ENCODE assay signal across 1 cellular context in the genomic region with DNA sequence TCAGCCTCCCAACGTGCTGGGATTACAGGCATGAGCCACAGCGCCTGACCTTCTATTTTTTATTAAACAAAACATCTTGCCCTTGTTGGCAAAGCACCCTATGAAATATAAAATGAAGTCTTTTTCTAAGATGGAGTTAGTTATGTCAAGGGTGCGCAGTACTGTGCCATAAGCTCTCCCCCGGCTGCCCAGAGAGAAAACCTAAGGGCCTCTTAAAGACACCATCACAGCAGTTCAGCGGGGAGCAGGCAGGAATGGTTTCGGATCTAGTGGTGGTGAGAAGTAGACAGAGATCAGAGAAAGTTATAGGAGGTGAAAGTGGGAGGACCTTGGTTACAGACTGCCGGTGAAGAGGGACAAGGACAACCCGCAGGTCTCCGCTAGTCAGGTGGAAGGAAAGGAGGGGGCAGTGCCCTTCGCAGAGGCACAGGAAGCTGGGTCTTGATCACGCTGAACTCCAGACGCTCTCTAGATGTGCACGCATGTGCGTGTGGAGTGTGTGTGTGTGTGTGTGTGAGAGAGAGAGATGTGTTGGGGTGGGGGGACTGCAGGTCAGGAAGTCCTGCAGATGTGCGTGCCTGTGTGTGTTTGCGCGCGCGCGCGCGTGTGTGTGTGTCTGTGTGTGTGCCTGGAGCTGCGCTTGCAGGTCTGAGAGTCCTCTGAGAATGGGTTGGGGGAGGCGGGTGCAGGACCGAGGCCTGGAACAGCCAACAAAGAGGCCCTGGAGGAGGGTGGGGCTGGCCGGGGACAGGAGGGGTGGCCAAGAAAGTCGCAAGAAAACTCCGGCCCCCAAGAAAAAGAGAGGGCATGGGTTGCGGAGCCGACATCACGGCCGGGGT.
TF ChIP-seq lines count a peak whose summit lies in the region.

No MANE protein-coding gene starts in this region.

TF ChIP-seq in HepG2, 621 proteins besides CTCF, POLR2A, EP300 and RAD21 (continued from another document and continues in another):
- TF ChIP-seq, protein P1, sequence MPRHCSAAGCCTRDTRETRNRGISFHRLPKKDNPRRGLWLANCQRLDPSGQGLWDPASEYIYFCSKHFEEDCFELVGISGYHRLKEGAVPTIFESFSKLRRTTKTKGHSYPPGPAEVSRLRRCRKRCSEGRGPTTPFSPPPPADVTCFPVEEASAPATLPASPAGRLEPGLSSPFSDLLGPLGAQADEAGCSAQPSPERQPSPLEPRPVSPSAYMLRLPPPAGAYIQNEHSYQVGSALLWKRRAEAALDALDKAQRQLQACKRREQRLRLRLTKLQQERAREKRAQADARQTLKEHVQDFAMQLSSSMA (CRISPR knock-in tag; IDR thresholded peaks at IDR 0.05), result no peak
- no peak for TF ChIP-seq ZNF17 (CRISPR knock-in tag; IDR thresholded peaks at IDR 0.05)
- TF ChIP-seq, protein P2, sequence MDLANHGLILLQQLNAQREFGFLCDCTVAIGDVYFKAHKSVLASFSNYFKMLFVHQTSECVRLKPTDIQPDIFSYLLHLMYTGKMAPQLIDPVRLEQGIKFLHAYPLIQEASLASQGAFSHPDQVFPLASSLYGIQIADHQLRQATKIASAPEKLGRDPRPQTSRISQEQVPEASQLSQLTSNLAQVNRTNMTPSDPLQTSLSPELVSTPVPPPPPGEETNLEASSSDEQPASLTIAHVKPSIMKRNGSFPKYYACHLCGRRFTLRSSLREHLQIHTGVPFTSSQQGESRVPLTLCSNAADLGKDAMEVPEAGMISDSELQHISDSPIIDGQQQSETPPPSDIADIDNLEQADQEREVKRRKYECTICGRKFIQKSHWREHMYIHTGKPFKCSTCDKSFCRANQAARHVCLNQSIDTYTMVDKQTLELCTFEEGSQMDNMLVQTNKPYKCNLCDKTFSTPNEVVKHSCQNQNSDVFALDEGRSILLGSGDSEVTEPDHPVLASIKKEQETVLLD (CRISPR knock-in tag; IDR thresholded peaks at IDR 0.05; ENCODE audit: low read depth), result no peak
- TF ChIP-seq, protein P3, sequence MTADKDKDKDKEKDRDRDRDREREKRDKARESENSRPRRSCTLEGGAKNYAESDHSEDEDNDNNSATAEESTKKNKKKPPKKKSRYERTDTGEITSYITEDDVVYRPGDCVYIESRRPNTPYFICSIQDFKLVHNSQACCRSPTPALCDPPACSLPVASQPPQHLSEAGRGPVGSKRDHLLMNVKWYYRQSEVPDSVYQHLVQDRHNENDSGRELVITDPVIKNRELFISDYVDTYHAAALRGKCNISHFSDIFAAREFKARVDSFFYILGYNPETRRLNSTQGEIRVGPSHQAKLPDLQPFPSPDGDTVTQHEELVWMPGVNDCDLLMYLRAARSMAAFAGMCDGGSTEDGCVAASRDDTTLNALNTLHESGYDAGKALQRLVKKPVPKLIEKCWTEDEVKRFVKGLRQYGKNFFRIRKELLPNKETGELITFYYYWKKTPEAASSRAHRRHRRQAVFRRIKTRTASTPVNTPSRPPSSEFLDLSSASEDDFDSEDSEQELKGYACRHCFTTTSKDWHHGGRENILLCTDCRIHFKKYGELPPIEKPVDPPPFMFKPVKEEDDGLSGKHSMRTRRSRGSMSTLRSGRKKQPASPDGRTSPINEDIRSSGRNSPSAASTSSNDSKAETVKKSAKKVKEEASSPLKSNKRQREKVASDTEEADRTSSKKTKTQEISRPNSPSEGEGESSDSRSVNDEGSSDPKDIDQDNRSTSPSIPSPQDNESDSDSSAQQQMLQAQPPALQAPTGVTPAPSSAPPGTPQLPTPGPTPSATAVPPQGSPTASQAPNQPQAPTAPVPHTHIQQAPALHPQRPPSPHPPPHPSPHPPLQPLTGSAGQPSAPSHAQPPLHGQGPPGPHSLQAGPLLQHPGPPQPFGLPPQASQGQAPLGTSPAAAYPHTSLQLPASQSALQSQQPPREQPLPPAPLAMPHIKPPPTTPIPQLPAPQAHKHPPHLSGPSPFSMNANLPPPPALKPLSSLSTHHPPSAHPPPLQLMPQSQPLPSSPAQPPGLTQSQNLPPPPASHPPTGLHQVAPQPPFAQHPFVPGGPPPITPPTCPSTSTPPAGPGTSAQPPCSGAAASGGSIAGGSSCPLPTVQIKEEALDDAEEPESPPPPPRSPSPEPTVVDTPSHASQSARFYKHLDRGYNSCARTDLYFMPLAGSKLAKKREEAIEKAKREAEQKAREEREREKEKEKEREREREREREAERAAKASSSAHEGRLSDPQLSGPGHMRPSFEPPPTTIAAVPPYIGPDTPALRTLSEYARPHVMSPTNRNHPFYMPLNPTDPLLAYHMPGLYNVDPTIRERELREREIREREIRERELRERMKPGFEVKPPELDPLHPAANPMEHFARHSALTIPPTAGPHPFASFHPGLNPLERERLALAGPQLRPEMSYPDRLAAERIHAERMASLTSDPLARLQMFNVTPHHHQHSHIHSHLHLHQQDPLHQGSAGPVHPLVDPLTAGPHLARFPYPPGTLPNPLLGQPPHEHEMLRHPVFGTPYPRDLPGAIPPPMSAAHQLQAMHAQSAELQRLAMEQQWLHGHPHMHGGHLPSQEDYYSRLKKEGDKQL (CRISPR knock-in tag; IDR thresholded peaks at IDR 0.05; ENCODE audit: low read depth), result no peak
- TF ChIP-seq, protein P4, sequence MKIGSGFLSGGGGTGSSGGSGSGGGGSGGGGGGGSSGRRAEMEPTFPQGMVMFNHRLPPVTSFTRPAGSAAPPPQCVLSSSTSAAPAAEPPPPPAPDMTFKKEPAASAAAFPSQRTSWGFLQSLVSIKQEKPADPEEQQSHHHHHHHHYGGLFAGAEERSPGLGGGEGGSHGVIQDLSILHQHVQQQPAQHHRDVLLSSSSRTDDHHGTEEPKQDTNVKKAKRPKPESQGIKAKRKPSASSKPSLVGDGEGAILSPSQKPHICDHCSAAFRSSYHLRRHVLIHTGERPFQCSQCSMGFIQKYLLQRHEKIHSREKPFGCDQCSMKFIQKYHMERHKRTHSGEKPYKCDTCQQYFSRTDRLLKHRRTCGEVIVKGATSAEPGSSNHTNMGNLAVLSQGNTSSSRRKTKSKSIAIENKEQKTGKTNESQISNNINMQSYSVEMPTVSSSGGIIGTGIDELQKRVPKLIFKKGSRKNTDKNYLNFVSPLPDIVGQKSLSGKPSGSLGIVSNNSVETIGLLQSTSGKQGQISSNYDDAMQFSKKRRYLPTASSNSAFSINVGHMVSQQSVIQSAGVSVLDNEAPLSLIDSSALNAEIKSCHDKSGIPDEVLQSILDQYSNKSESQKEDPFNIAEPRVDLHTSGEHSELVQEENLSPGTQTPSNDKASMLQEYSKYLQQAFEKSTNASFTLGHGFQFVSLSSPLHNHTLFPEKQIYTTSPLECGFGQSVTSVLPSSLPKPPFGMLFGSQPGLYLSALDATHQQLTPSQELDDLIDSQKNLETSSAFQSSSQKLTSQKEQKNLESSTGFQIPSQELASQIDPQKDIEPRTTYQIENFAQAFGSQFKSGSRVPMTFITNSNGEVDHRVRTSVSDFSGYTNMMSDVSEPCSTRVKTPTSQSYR (CRISPR knock-in tag; IDR thresholded peaks at IDR 0.05; ENCODE audit: borderline replicate concordance), result 0 out of 2 replicates have a peak, but pooled peaks have one; percentile 43
- no peak for TF ChIP-seq GTF2F1 (IDR thresholded peaks at IDR 0.05; ENCODE audit: low read length)
- no peak for TF ChIP-seq ZBTB20 (CRISPR knock-in tag; IDR thresholded peaks at IDR 0.05; ENCODE audit: borderline replicate concordance, low read depth)
- peak; percentile 79; the same call in 1 of the 2 replicates for TF ChIP-seq ZNF839 (CRISPR knock-in tag; IDR thresholded peaks at IDR 0.05; ENCODE audit: borderline replicate concordance)
- TF ChIP-seq ZBTB42 (CRISPR knock-in tag; IDR thresholded peaks at IDR 0.05), result 0 out of 2 replicates have a peak, but pooled peaks have one; percentile 39
- no peak for TF ChIP-seq TEAD3 (CRISPR knock-in tag; optimal IDR thresholded peaks at IDR 0.05; ENCODE audit: borderline replicate concordance)
- TF ChIP-seq RARA (CRISPR knock-in tag; IDR thresholded peaks at IDR 0.05), result peak; percentile 61; the same call in 1 of the 2 replicates
- peak; percentile 75; the same call in 1 of the 2 replicates for TF ChIP-seq MXD4 (CRISPR knock-in tag; IDR thresholded peaks at IDR 0.05)
- no peak for TF ChIP-seq IRX3 (CRISPR knock-in tag; IDR thresholded peaks at IDR 0.05; ENCODE audit: borderline replicate concordance, low read depth)
- peak; percentile 98 for TF ChIP-seq ZNF292 (CRISPR knock-in tag; IDR thresholded peaks at IDR 0.05; ENCODE audit: borderline replicate concordance, low read depth)
- TF ChIP-seq ZNF451 (CRISPR knock-in tag; IDR thresholded peaks at IDR 0.05), result 0 out of 2 replicates have a peak, but pooled peaks have one; percentile 2
- no peak for TF ChIP-seq ZZZ3 (CRISPR knock-in tag; IDR thresholded peaks at IDR 0.05; ENCODE audit: borderline replicate concordance)
- no peak for TF ChIP-seq ZNF207 (IDR thresholded peaks at IDR 0.05; ENCODE audit: borderline replicate concordance)
- TF ChIP-seq, protein P5, sequence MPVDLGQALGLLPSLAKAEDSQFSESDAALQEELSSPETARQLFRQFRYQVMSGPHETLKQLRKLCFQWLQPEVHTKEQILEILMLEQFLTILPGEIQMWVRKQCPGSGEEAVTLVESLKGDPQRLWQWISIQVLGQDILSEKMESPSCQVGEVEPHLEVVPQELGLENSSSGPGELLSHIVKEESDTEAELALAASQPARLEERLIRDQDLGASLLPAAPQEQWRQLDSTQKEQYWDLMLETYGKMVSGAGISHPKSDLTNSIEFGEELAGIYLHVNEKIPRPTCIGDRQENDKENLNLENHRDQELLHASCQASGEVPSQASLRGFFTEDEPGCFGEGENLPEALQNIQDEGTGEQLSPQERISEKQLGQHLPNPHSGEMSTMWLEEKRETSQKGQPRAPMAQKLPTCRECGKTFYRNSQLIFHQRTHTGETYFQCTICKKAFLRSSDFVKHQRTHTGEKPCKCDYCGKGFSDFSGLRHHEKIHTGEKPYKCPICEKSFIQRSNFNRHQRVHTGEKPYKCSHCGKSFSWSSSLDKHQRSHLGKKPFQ (CRISPR knock-in tag; IDR thresholded peaks at IDR 0.05; ENCODE audit: insufficient replicate concordance), result peak; percentile 12
- TF ChIP-seq HNRNPLL (IDR thresholded peaks at IDR 0.05; ENCODE audit: low read depth, low read length, poor library complexity, severe bottlenecking), result peak; percentile 66
- TF ChIP-seq, protein P6, sequence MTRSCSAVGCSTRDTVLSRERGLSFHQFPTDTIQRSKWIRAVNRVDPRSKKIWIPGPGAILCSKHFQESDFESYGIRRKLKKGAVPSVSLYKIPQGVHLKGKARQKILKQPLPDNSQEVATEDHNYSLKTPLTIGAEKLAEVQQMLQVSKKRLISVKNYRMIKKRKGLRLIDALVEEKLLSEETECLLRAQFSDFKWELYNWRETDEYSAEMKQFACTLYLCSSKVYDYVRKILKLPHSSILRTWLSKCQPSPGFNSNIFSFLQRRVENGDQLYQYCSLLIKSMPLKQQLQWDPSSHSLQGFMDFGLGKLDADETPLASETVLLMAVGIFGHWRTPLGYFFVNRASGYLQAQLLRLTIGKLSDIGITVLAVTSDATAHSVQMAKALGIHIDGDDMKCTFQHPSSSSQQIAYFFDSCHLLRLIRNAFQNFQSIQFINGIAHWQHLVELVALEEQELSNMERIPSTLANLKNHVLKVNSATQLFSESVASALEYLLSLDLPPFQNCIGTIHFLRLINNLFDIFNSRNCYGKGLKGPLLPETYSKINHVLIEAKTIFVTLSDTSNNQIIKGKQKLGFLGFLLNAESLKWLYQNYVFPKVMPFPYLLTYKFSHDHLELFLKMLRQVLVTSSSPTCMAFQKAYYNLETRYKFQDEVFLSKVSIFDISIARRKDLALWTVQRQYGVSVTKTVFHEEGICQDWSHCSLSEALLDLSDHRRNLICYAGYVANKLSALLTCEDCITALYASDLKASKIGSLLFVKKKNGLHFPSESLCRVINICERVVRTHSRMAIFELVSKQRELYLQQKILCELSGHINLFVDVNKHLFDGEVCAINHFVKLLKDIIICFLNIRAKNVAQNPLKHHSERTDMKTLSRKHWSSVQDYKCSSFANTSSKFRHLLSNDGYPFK (CRISPR knock-in tag; IDR thresholded peaks at IDR 0.05; ENCODE audit: borderline replicate concordance), result peak; percentile 74; the same call in 1 of the 2 replicates
- TF ChIP-seq ZFAT (CRISPR knock-in tag; conservative IDR thresholded peaks at IDR 0.05), result no peak
- TF ChIP-seq CCAR2 (optimal IDR thresholded peaks at IDR 0.05; ENCODE audit: low read depth, low read length), result no peak
- peak; percentile 11; the same call in 1 of the 2 replicates for TF ChIP-seq POGZ (CRISPR knock-in tag; IDR thresholded peaks at IDR 0.05)
- TF ChIP-seq ISL2 (CRISPR knock-in tag; IDR thresholded peaks at IDR 0.05), result no peak
- TF ChIP-seq, protein P7, sequence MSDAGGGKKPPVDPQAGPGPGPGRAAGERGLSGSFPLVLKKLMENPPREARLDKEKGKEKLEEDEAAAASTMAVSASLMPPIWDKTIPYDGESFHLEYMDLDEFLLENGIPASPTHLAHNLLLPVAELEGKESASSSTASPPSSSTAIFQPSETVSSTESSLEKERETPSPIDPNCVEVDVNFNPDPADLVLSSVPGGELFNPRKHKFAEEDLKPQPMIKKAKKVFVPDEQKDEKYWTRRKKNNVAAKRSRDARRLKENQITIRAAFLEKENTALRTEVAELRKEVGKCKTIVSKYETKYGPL (CRISPR knock-in tag; IDR thresholded peaks at IDR 0.05), result no peak
- TF ChIP-seq ZNF75D (CRISPR knock-in tag; IDR thresholded peaks at IDR 0.05; ENCODE audit: borderline replicate concordance), result no peak
- no peak for TF ChIP-seq KLF15 (CRISPR knock-in tag; IDR thresholded peaks at IDR 0.05; ENCODE audit: borderline replicate concordance)
- TF ChIP-seq, protein P8, sequence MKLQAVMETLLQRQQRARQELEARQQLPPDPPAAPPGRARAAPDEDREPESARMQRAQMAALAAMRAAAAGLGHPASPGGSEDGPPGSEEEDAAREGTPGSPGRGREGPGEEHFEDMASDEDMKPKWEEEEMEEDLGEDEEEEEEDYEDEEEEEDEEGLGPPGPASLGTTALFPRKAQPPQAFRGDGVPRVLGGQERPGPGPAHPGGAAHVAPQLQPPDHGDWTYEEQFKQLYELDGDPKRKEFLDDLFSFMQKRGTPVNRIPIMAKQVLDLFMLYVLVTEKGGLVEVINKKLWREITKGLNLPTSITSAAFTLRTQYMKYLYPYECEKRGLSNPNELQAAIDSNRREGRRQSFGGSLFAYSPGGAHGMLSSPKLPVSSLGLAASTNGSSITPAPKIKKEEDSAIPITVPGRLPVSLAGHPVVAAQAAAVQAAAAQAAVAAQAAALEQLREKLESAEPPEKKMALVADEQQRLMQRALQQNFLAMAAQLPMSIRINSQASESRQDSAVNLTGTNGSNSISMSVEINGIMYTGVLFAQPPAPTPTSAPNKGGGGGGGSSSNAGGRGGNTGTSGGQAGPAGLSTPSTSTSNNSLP (IDR thresholded peaks at IDR 0.05; ENCODE audit: low read depth, low read length), result no peak
- no peak for TF ChIP-seq JDP2 (CRISPR knock-in tag; IDR thresholded peaks at IDR 0.05; ENCODE audit: borderline replicate concordance)
- TF ChIP-seq AGO2 (optimal IDR thresholded peaks at IDR 0.05; ENCODE audit: low read depth, low read length), result peak; percentile 63
- no peak for TF ChIP-seq TMF1 (CRISPR knock-in tag; IDR thresholded peaks at IDR 0.05; ENCODE audit: low read depth)
